In genomic region chr12:132078190-132078589, GRCh38 we compare ENCODE assay signal across 14 cellular contexts.
DNase-seq lines count a peak whose midpoint lies in the region; ATAC-seq and TF ChIP-seq lines count a peak whose summit lies in the region.
"Had no signal": no experiment of that assay in that cellular context is flagged by ENCODE, and none has a peak within 500 bp of the region (broad histone marks: within the 10 kb centered on the region; RNA-seq: fewer than 3 reads in every experiment).

No MANE protein-coding gene starts in this region.

- intact Hi-C loops in MCF 10A (cut with micrococcal nuclease) (no loop called here), breast epithelium (cut with DNase I; ENCODE audit: low total_unique reads) (no loop called here)

- H3K4me3 ChIP-seq in breast epithelium = no peak overlapping the region
- peak overlapping the region; percentile 8 to 17 for H3K4me3 ChIP-seq in stomach smooth muscle (ENCODE audit: low read length in 2 of 2)

- H3K27me3 Mint-ChIP-seq in MCF 10A (ENCODE audit: insufficient read depth, unreplicated experiment) = no peaks in the 10 kb centered on the region
- H3K27me3 Mint-ChIP-seq: IgD-negative memory B cell; naive thymus-derived CD8-positive, alpha-beta T cell had no signal

- DNase-seq in MCF 10A (ENCODE audit: unreplicated experiment) (peak; percentile 67), breast epithelium (ENCODE audit: low spot score in 2 of 2) (no peak), RPMI7951 (ENCODE audit: low read depth) (peak; percentile 35), fibroblast of peridontal ligament (ENCODE audit: extremely low read depth) (peak; percentile 82), glomerular visceral epithelial cell (ENCODE audit: extremely low spot score) (no peak)
- no peak for DNase-seq in stimulated activated CD4-positive, alpha-beta T cell treated with anti-CD3 and anti-CD28 coated beads, Interleukin-2, amount 100 ng/mL, for 48 hours
- DNase-seq: AML-193; immature natural killer cell; NCI-H2107; stimulated activated naive CD4-positive, alpha-beta T cell had no signal

- H3K36me3 ChIP-seq in breast epithelium = no peaks in the 10 kb centered on the region
- peaks cover 17 to 29% of the 10 kb centered on the region in 2 donors for H3K36me3 ChIP-seq in stomach smooth muscle (ENCODE audit: control insufficient read depth in 2 of 2, insufficient read depth in 2 of 2, low read length in 2 of 2)

- H3K9me3 Mint-ChIP-seq in MCF 10A (ENCODE audit: unreplicated experiment) = no peaks in the 10 kb centered on the region
- H3K9me3 Mint-ChIP-seq: IgD-negative memory B cell; immature natural killer cell; naive thymus-derived CD8-positive, alpha-beta T cell had no signal

- H3K4me3 Mint-ChIP-seq in MCF 10A (ENCODE audit: unreplicated experiment) = no peak overlapping the region
- H3K4me3 Mint-ChIP-seq: immature natural killer cell had no signal

- H3K27ac ChIP-seq in breast epithelium (no peak overlapping the region), stomach smooth muscle (ENCODE audit: low read length) (peak overlapping the region; percentile 85)

- H3K9me3 ChIP-seq in breast epithelium (no peaks in the 10 kb centered on the region), stomach smooth muscle (ENCODE audit: control insufficient read depth in 2 of 2, low read length in 2 of 2) (no peaks in the 10 kb centered on the region)

- H3K4me1 ChIP-seq in breast epithelium (no peaks in the 10 kb centered on the region), stomach smooth muscle (ENCODE audit: control insufficient read depth, insufficient read depth, low read length) (peaks cover 30% of the 10 kb centered on the region)

- H3K27me3 ChIP-seq in breast epithelium = no peaks in the 10 kb centered on the region
- H3K27me3 ChIP-seq in stomach smooth muscle (ENCODE audit: control insufficient read depth in 1 of 2, insufficient read depth in 2 of 2, low read length in 2 of 2) = no peaks in the 10 kb centered on the region

- peaks cover 64% of the 10 kb centered on the region for H3K36me3 Mint-ChIP-seq in MCF 10A (ENCODE audit: insufficient read depth, unreplicated experiment)

- TF ChIP-seq CTCF in MCF 10A (IDR thresholded peaks at IDR 0.05; ENCODE audit: unreplicated experiment) (no peak), breast epithelium (IDR thresholded peaks at IDR 0.05) (no peak)

- no peak overlapping the region for H3K9ac ChIP-seq in stomach smooth muscle (ENCODE audit: low read length in 2 of 2)

- no peak overlapping the region for H3K27ac Mint-ChIP-seq in MCF 10A (ENCODE audit: low read depth, unreplicated experiment)
- H3K27ac Mint-ChIP-seq: IgD-negative memory B cell, immature natural killer cell had no signal

- TF ChIP-seq POLR2A in breast epithelium (IDR thresholded peaks at IDR 0.05) = no peak

- CTCF ChIA-PET in MCF 10A (lab: Yijun Ruan, JAX) = no interaction called here

- H3K4me1 Mint-ChIP-seq in MCF 10A (ENCODE audit: insufficient read depth, unreplicated experiment) = no peaks in the 10 kb centered on the region

- no peak for ATAC-seq in GM18858 (IDR thresholded peaks at IDR 0.05; ENCODE audit: unreplicated experiment)
- ATAC-seq: naive thymus-derived CD8-positive, alpha-beta T cell had no signal

- TSS peak; percentile 34 for BruUV-seq in MCF 10A (replicated peaks; lab: Mats Ljungman, UMichigan)

- POLR2A ChIA-PET in MCF 10A (lab: Yijun Ruan, JAX) = no interaction called here

Comparison
In these comparisons a context has a peak if more than half of its experiments do, and no peak if none do; other contexts are left out.
1. DNase-seq: peak in MCF 10A (single experiment), RPMI7951 (single experiment) and fibroblast of peridontal ligament (single experiment); none in breast epithelium (0 of 2), glomerular visceral epithelial cell (single experiment) and stimulated activated CD4-positive, alpha-beta T cell treated with anti-CD3 and anti-CD28 coated beads, Interleukin-2, amount 100 ng/mL, for 48 hours (0 of 2).
2. H3K4me3 ChIP-seq: peak in stomach smooth muscle (2 of 2); none in breast epithelium (0 of 3).